11 cellular contexts compared by ENCODE assay signal in genomic region chr3:46694520-46694919, GRCh38. TPM values are rescaled to one million over a fixed set of nuclear protein-coding genes. Genes with fewer than 3 reads are reported as not detected.
DNase-seq lines count a peak whose midpoint lies in the region; ATAC-seq and TF ChIP-seq lines count a peak whose summit lies in the region.
"Had no signal": no experiment of that assay in that cellular context is flagged by ENCODE, and none has a peak within 500 bp of the region (broad histone marks: within the 10 kb centered on the region; RNA-seq: fewer than 3 reads in every experiment).

No MANE protein-coding gene starts in this region.

- no peak for TF ChIP-seq POLR2A in esophagus squamous epithelium (IDR thresholded peaks at IDR 0.05)
- TF ChIP-seq POLR2A in stomach (IDR thresholded peaks at IDR 0.05) = no peak

- H3F3A ChIP-seq in MM.1S (ENCODE audit: insufficient read depth, low read length) = no peaks in the 10 kb centered on the region

- H3K4me1 ChIP-seq in OCI-LY3 (ENCODE audit: low read length) (peaks cover 28% of the 10 kb centered on the region), esophagus squamous epithelium (peaks cover 58 to 82% (median 58%) of the 10 kb centered on the region in 3 donors), stomach (peaks cover 36 to 74% (median 62%) of the 10 kb centered on the region in 4 donors), MM.1S (ENCODE audit: low read length) (peaks cover 12% of the 10 kb centered on the region)

- CTCF ChIA-PET in activated naive CD4-positive, alpha-beta T cell treated with anti-CD3 and anti-CD28 coated beads, Interleukin-2, amount 10 ng/mL, durations not matched to agents 7 days and 5 days (lab: Charles Lee) = interaction anchor here (0.9 to 2.7 kb wide), 5 partner anchors 8 to 206 kb away, joined by 3 to 17 read pairs (median 8); no protein-coding TSS in a partner anchor

- H3K27me3 ChIP-seq in OCI-LY3 (ENCODE audit: low read depth, low read length) (peaks cover 12% of the 10 kb centered on the region), esophagus squamous epithelium (no peaks in the 10 kb centered on the region), stomach (peaks cover 0 to 3% (median 0%) of the 10 kb centered on the region in 3 donors), MM.1S (replicated peaks; ENCODE audit: insufficient read depth, low read length) (peaks cover 10% of the 10 kb centered on the region)

- H2AFZ ChIP-seq in OCI-LY3 (ENCODE audit: low read depth, low read length) (no peak overlapping the region), MM.1S (ENCODE audit: low read length) (no peak overlapping the region)

- H3K4me1 Mint-ChIP-seq in activated naive CD4-positive, alpha-beta T cell treated with anti-CD3 and anti-CD28 coated beads, Interleukin-2, amount 10 ng/mL, durations not matched to agents 7 days and 5 days = peaks cover 79% of the 10 kb centered on the region

- H3K4me3 Mint-ChIP-seq in activated naive CD4-positive, alpha-beta T cell treated with anti-CD3 and anti-CD28 coated beads, Interleukin-2, amount 10 ng/mL, durations not matched to agents 7 days and 5 days = peak overlapping the region; percentile 62

- H4K20me1 ChIP-seq in OCI-LY3 (ENCODE audit: insufficient read depth, low read length) (peaks cover 4% of the 10 kb centered on the region), MM.1S (ENCODE audit: insufficient read depth, low read length) (no peaks in the 10 kb centered on the region)

- H3K27me3 Mint-ChIP-seq in activated naive CD4-positive, alpha-beta T cell treated with anti-CD3 and anti-CD28 coated beads, Interleukin-2, amount 10 ng/mL, durations not matched to agents 7 days and 5 days = peaks cover 28% of the 10 kb centered on the region

- H3K9ac ChIP-seq in OCI-LY3 (ENCODE audit: low read length) = peak overlapping the region; percentile 91
- no peak overlapping the region for H3K9ac ChIP-seq in MM.1S (ENCODE audit: low read length)

- no peaks in the 10 kb centered on the region for H3K9me2 ChIP-seq in MM.1S (replicated peaks; ENCODE audit: insufficient read depth, low read length)

- TF ChIP-seq EP300 in stomach (IDR thresholded peaks at IDR 0.05) = no peak

- H3K79me2 ChIP-seq in OCI-LY3 (ENCODE audit: low read length) = peaks cover 54% of the 10 kb centered on the region
- no peaks in the 10 kb centered on the region for H3K79me2 ChIP-seq in MM.1S (ENCODE audit: low read length)

- TF ChIP-seq CTCF in OCI-LY3 (IDR thresholded peaks at IDR 0.05; ENCODE audit: low read depth, low read length) (no peak), esophagus squamous epithelium (IDR thresholded peaks at IDR 0.05) (no peak), stomach (IDR thresholded peaks at IDR 0.05) (no peak), MM.1S (IDR thresholded peaks at IDR 0.05; ENCODE audit: low read length) (no peak)

- DNase-seq in activated naive CD4-positive, alpha-beta T cell treated with anti-CD3 and anti-CD28 coated beads, Interleukin-2, amount 10 ng/mL, durations not matched to agents 7 days and 5 days = no peak
- no peak for DNase-seq in activated naive CD4-positive, alpha-beta T cell treated with anti-CD3 and anti-CD28 coated beads, Interleukin-2, amount 50 U/mL, for 72 hours (ENCODE audit: low spot score in 2 of 2)
- DNase-seq in esophagus squamous epithelium (lab: John Stamatoyannopoulos, UW) (no peak), stomach (no peak), MM.1S (no peak), NCI-H226 (no peak)
- no peak for DNase-seq in activated CD8-positive, alpha-beta memory T cell treated with anti-CD3 and anti-CD28 coated beads for 24 hours
- DNase-seq: cerebellar nuclear complex, DMS153 had no signal

- H3K27ac Mint-ChIP-seq in activated naive CD4-positive, alpha-beta T cell treated with anti-CD3 and anti-CD28 coated beads, Interleukin-2, amount 10 ng/mL, durations not matched to agents 7 days and 5 days = peak overlapping the region; percentile 96
- peak overlapping the region in 1 of 2 donors; percentile 89 for H3K27ac Mint-ChIP-seq in activated naive CD4-positive, alpha-beta T cell treated with anti-CD3 and anti-CD28 coated beads, Interleukin-2, amount 50 U/mL, for 72 hours

- peak overlapping the region; percentile 93 for H3K4me3 ChIP-seq in OCI-LY3 (ENCODE audit: low read length)
- H3K4me3 ChIP-seq in esophagus squamous epithelium = peak overlapping the region in 1 of 4 donors; percentile 86
- no peak overlapping the region for H3K4me3 ChIP-seq in stomach
- H3K4me3 ChIP-seq in MM.1S (ENCODE audit: low read length) = no peak overlapping the region

- intact Hi-C loops in esophagus squamous epithelium (cut with DNase I) (no loop called here), stomach (cut with DNase I; ENCODE audit: low total_unique reads) (no loop called here)

- H3K9me3 ChIP-seq in OCI-LY3 (ENCODE audit: insufficient read depth, low read length) (no peaks in the 10 kb centered on the region), esophagus squamous epithelium (no peaks in the 10 kb centered on the region), stomach (no peaks in the 10 kb centered on the region), MM.1S (replicated peaks; ENCODE audit: insufficient read depth, low read length) (no peaks in the 10 kb centered on the region)

- 97 to 100% methylated on average over 2 to 3 of the region's 3 CpGs for WGBS in esophagus squamous epithelium, 2 donors
- 93 to 100% (median 97%) methylated on average over 3 of the region's 3 CpGs for WGBS in stomach, 5 donors

- H3K4me2 ChIP-seq in OCI-LY3 (ENCODE audit: low read length) (peak overlapping the region; percentile 96), MM.1S (ENCODE audit: low read depth, low read length) (no peak overlapping the region)

- peaks cover 4% of the 10 kb centered on the region for H3K36me3 Mint-ChIP-seq in activated naive CD4-positive, alpha-beta T cell treated with anti-CD3 and anti-CD28 coated beads, Interleukin-2, amount 10 ng/mL, durations not matched to agents 7 days and 5 days
- no peaks in the 10 kb centered on the region for H3K36me3 Mint-ChIP-seq in activated naive CD4-positive, alpha-beta T cell treated with anti-CD3 and anti-CD28 coated beads, Interleukin-2, amount 50 U/mL, for 72 hours

- H3K36me3 ChIP-seq in OCI-LY3 (replicated peaks; ENCODE audit: low read depth, low read length) = peaks cover 17% of the 10 kb centered on the region
- H3K36me3 ChIP-seq in esophagus squamous epithelium = peaks cover 0 to 1% (median 0%) of the 10 kb centered on the region in 3 donors
- no peaks in the 10 kb centered on the region for H3K36me3 ChIP-seq in stomach
- H3K36me3 ChIP-seq in MM.1S (replicated peaks; ENCODE audit: insufficient read depth, low read length) = no peaks in the 10 kb centered on the region

- H3K9me3 Mint-ChIP-seq in activated naive CD4-positive, alpha-beta T cell treated with anti-CD3 and anti-CD28 coated beads, Interleukin-2, amount 10 ng/mL, durations not matched to agents 7 days and 5 days = no peaks in the 10 kb centered on the region
- H3K9me3 Mint-ChIP-seq in activated naive CD4-positive, alpha-beta T cell treated with anti-CD3 and anti-CD28 coated beads, Interleukin-2, amount 50 U/mL, for 72 hours = no peaks in the 10 kb centered on the region

- H3K27ac ChIP-seq in OCI-LY3 (ENCODE audit: low read length) = peak overlapping the region; percentile 84
- peak overlapping the region; percentile 88 to 99 (median 97) for H3K27ac ChIP-seq in esophagus squamous epithelium
- peak overlapping the region in 4 of 5 donors; percentile 62 to 86 (median 84) for H3K27ac ChIP-seq in stomach
- no peak overlapping the region for H3K27ac ChIP-seq in MM.1S (ENCODE audit: low read length)

- ATAC-seq in activated naive CD4-positive, alpha-beta T cell treated with anti-CD3 and anti-CD28 coated beads, Interleukin-2, amount 50 U/mL, for 72 hours = no peak

RNA-seq across cellular contexts. Expression of gene ALS2CL, which starts 1.0 kb away (rescaled TPM):
- 1 to 10 TPM; 2.0 to 8.1 TPM for total RNA-seq in activated naive CD4-positive, alpha-beta T cell treated with anti-CD3 and anti-CD28 coated beads, Interleukin-2, amount 50 U/mL, for 72 hours
- 100 to 1,000 TPM in 3 of 4 donors, 10 to 100 TPM in 1; 42.4 to 121 (median 114) TPM for total RNA-seq in esophagus squamous epithelium
- 100 to 1,000 TPM in 1 of 5 donors, 10 to 100 TPM in 4; 10.8 to 107 (median 50.0) TPM for total RNA-seq in stomach
- polyA plus RNA-seq in stomach = 100 to 1,000 TPM in 1 of 3 donors, 1 to 10 TPM in 2; 5.3 to 103 (median 9.3) TPM

RNA-seq across cellular contexts. Expression of gene TMIE, which starts 6.7 kb away (rescaled TPM):
- 1 to 10 TPM in 1 of 2 donors, under 1 TPM in 1; 0.84 to 1.0 TPM for total RNA-seq in activated naive CD4-positive, alpha-beta T cell treated with anti-CD3 and anti-CD28 coated beads, Interleukin-2, amount 50 U/mL, for 72 hours
- total RNA-seq in esophagus squamous epithelium (1 to 10 TPM in 1 of 4 donors, under 1 TPM in 3; 0.18 to 1.1 (median 0.61) TPM), stomach (under 1 TPM in 1 of 5 donors, not detected in 4; 0.55 TPM)
- polyA plus RNA-seq in stomach = 1 to 10 TPM in 1 of 3 donors, under 1 TPM in 1, not detected in 1; 0.46 to 1.0 TPM
- total RNA-seq: osteocyte had no signal

RNA-seq across cellular contexts. Expression of gene PRSS50, which starts 23.1 kb away (rescaled TPM):
- total RNA-seq in activated naive CD4-positive, alpha-beta T cell treated with anti-CD3 and anti-CD28 coated beads, Interleukin-2, amount 50 U/mL, for 72 hours = not detected
- total RNA-seq in esophagus squamous epithelium (under 1 TPM in 1 of 4 donors, not detected in 3; 0.19 TPM), stomach (under 1 TPM in 1 of 5 donors, not detected in 4; under 0.01 TPM)
- under 1 TPM in 1 of 3 donors, not detected in 2; 0.10 TPM for polyA plus RNA-seq in stomach
- total RNA-seq: osteocyte had no signal
